18 cellular contexts compared by ENCODE assay signal in the genomic region with DNA sequence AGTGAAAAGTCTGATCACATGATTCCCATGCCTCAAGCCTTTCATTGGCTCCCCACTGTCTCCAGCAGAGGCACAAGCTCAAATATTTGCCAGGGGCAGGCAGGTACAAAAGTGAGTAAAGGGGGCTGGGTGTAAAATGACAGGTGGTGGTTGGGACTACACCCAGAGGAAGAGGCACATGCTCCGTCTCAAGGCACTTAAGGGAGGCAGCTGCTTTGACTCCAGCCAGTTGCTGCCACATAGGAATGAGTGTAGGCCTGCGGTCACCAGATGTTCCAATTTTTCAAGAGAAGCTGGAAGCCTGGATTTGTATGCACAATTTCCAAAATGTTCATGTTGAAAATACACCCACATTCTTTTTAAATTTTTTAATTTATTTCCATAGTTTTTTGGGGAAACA.
DNase-seq lines count a peak whose midpoint lies in the region; ATAC-seq and TF ChIP-seq lines count a peak whose summit lies in the region.
"Had no signal": no experiment of that assay in that cellular context is flagged by ENCODE, and none has a peak within 500 bp of the region (broad histone marks: within the 10 kb centered on the region; RNA-seq: fewer than 3 reads in every experiment).

No MANE protein-coding gene starts in this region.

- TF ChIP-seq CTCF in mucosa of descending colon (IDR thresholded peaks at IDR 0.05): no peak
- TF ChIP-seq CTCF in GM13977 (IDR thresholded peaks at IDR 0.05; ENCODE audit: extremely low read depth, insufficient read depth, missing control alignments): no peak
- TF ChIP-seq CTCF in nephron progenitor cell (IDR thresholded peaks at IDR 0.05): no peak

- no peak overlapping the region for H3K4me3 ChIP-seq in mucosa of descending colon
- H3K4me3 ChIP-seq: Peyer's patch had no signal

- intact Hi-C loops in mucosa of descending colon (cut with DNase I, micrococcal nuclease): no loop called here

- peaks cover 5% of the 10 kb centered on the region for H3K9me3 Mint-ChIP-seq in nephron progenitor cell

- no peaks in the 10 kb centered on the region for H3K4me1 Mint-ChIP-seq in nephron progenitor cell
- H3K4me1 Mint-ChIP-seq: CD4-positive, alpha-beta memory T cell had no signal

- H3K36me3 ChIP-seq in mucosa of descending colon (ENCODE audit: low read depth): no peaks in the 10 kb centered on the region
- H3K36me3 ChIP-seq: BE2C, Peyer's patch had no signal

- in situ Hi-C loops in GM13977 (cut with MboI; ENCODE audit: low pct_unique_long_range_greater_than_20kb, low sequenced_read_pairs, unreplicated experiment): no loop called here

- H3K9me3 ChIP-seq in mucosa of descending colon: no peaks in the 10 kb centered on the region
- H3K9me3 ChIP-seq: BE2C, Peyer's patch had no signal

- peak; percentile 45 for DNase-seq in DMS53 treated with DMSO at 0.1 percent for 48 hours (lab: John Stamatoyannopoulos, UW; ENCODE audit: unreplicated experiment)
- DNase-seq in NCI-H146 treated with DMSO at 0.1 percent for 48 hours (lab: John Stamatoyannopoulos, UW; ENCODE audit: unreplicated experiment): peak; percentile 20
- DNase-seq in NCI-H524 (lab: John Stamatoyannopoulos, UW): peak; percentile 73 to 90
- no peak for DNase-seq in mucosa of descending colon
- DNase-seq in activated gamma-delta T cell treated with Interleukin-2 at 50 U/mL for 16 hours: no peak
- DNase-seq in GM13977 (ENCODE audit: low spot score): no peak
- DNase-seq in nephron progenitor cell: no peak
- DNase-seq: BE2C; CD4-positive, alpha-beta memory T cell; EL; H7; IMR-90; Kasumi-1; NCI-H1436 treated with DMSO at 0.1 percent for 48 hours; NCI-H774; Peyer's patch; SIG-M5; T-helper 2 cell had no signal

- H3K36me3 Mint-ChIP-seq in nephron progenitor cell (ENCODE audit: low read depth): no peaks in the 10 kb centered on the region
- H3K36me3 Mint-ChIP-seq: CD4-positive, alpha-beta memory T cell had no signal

- H3K27me3 Mint-ChIP-seq in nephron progenitor cell (ENCODE audit: low read depth, poor library complexity): no peaks in the 10 kb centered on the region

- H3K4me3 Mint-ChIP-seq in nephron progenitor cell: no peak overlapping the region
- H3K4me3 Mint-ChIP-seq: CD4-positive, alpha-beta memory T cell had no signal

- no peaks in the 10 kb centered on the region for H3K4me1 ChIP-seq in mucosa of descending colon (ENCODE audit: low read depth)
- H3K4me1 ChIP-seq: BE2C, Peyer's patch had no signal

- no peak overlapping the region for H3K27ac Mint-ChIP-seq in nephron progenitor cell
- H3K27ac Mint-ChIP-seq: CD4-positive, alpha-beta memory T cell had no signal

- ATAC-seq in mucosa of descending colon: peak; percentile 49

Comparison
In these comparisons a context has a peak if more than half of its experiments do, and no peak if none do; other contexts are left out.
1. DNase-seq: peak in DMS53 treated with DMSO at 0.1 percent for 48 hours (single experiment), NCI-H146 treated with DMSO at 0.1 percent for 48 hours (single experiment) and NCI-H524 (2 of 2); none in mucosa of descending colon (0 of 3), activated gamma-delta T cell treated with Interleukin-2 at 50 U/mL for 16 hours (single experiment), GM13977 (single experiment) and nephron progenitor cell (single experiment).